ENCODE assay signal across 28 cellular contexts in the genomic region with DNA sequence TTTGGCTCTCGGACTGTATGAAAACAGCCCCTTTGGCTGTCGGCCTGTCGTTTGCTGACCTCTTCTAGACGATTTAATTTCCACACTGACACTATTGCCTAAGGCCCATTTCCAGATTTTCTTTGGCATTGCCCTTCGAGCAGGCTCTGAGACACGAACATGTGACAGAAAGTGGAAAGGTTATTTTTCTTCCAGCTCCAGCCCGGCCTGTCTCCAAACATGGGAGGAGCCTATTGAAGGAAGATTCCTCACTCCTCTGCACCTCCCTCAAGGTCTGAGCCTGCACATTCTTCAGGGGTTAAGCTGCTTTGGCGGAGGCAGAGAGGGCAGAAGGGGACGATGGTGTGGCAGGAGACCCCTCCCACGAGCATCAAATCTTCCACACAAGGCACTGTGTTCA.
DNase-seq lines count a peak whose midpoint lies in the region; ATAC-seq and TF ChIP-seq lines count a peak whose summit lies in the region.
"Had no signal": no experiment of that assay in that cellular context is flagged by ENCODE, and none has a peak within 500 bp of the region (broad histone marks: within the 10 kb centered on the region; RNA-seq: fewer than 3 reads in every experiment).

No MANE protein-coding gene starts in this region.

- BruUV-seq in HCT116 (replicated peaks; lab: Mats Ljungman, UMichigan) (no TSS peak), Caco-2 (replicated peaks; lab: Mats Ljungman, UMichigan) (no TSS peak)

- H3K36me3 ChIP-seq in HCT116 (ENCODE audit: control insufficient read depth in 1 of 2, insufficient read depth in 2 of 2, low read length in 2 of 2) (no peaks in the 10 kb centered on the region), hepatocyte (replicated peaks; ENCODE audit: insufficient read depth, low read depth) (no peaks in the 10 kb centered on the region), sigmoid colon (no peaks in the 10 kb centered on the region), Caco-2 (ENCODE audit: control insufficient read depth, insufficient read depth, low read length) (no peaks in the 10 kb centered on the region), breast epithelium (no peaks in the 10 kb centered on the region)
- H3K36me3 ChIP-seq: BE2C, tibial artery had no signal

- H3K9me2 ChIP-seq in HCT116 (ENCODE audit: insufficient read depth) (no peaks in the 10 kb centered on the region), hepatocyte (replicated peaks; ENCODE audit: insufficient read depth) (no peaks in the 10 kb centered on the region)
- H3K9me2 ChIP-seq: SK-N-SH had no signal

- peak overlapping the region; percentile 82 for H2AFZ ChIP-seq in HCT116 (ENCODE audit: low read depth, low read length, poor library complexity, severe bottlenecking)
- H2AFZ ChIP-seq in hepatocyte = no peak overlapping the region

- RAD21 ChIA-PET in HCT116 (lab: Charles Lee; ENCODE audit: low non-redundant PET in 1 of 2, low total read pairs in 2 of 2, uncharacterized antibody in 2 of 2, unreplicated experiment in 2 of 2) = no interaction called here

- peaks cover 11 to 18% of the 10 kb centered on the region in 2 experiments for H3K4me1 ChIP-seq in HCT116 (ENCODE audit: control insufficient read depth in 1 of 2, insufficient read depth in 2 of 2, low read length in 2 of 2)
- H3K4me1 ChIP-seq in hepatocyte (ENCODE audit: insufficient read depth) = no peaks in the 10 kb centered on the region
- H3K4me1 ChIP-seq in sigmoid colon = peaks cover 0 to 54% (median 53%) of the 10 kb centered on the region in 4 donors
- no peaks in the 10 kb centered on the region for H3K4me1 ChIP-seq in Caco-2
- H3K4me1 ChIP-seq in breast epithelium = no peaks in the 10 kb centered on the region
- H3K4me1 ChIP-seq: BE2C, foreskin keratinocyte, tibial artery had no signal

- ATAC-seq in HCT116 = peak; percentile 64
- ATAC-seq: activated CD4-positive, alpha-beta T cell treated with anti-CD3 and anti-CD28 coated beads for 36 hours; activated CD8-positive, alpha-beta T cell treated with anti-CD3 and anti-CD28 coated beads, Interleukin-2, amount 10 ng/mL, durations not matched to agents 7 days and 5 days; foreskin keratinocyte; left lobe of liver; stimulated activated naive CD8-positive, alpha-beta T cell treated with anti-CD3 and anti-CD28 coated beads, Interleukin-15, amount 100 ng/mL, for 72 hours had no signal

- H3K4me2 ChIP-seq in HCT116 (ENCODE audit: low read length) = peak overlapping the region; percentile 50
- no peak overlapping the region for H3K4me2 ChIP-seq in hepatocyte
- H3K4me2 ChIP-seq: SK-N-SH had no signal

- no peaks in the 10 kb centered on the region for H3K36me3 Mint-ChIP-seq in Caco-2 (ENCODE audit: insufficient read depth, unreplicated experiment)
- H3K36me3 Mint-ChIP-seq: activated naive CD8-positive, alpha-beta T cell treated with anti-CD3 and anti-CD28 coated beads, Interleukin-2, amount 10 ng/mL, durations not matched to agents 7 days and 5 days; immature natural killer cell had no signal

- no peaks in the 10 kb centered on the region for H3K9me3 Mint-ChIP-seq in Caco-2 (ENCODE audit: unreplicated experiment)
- H3K9me3 Mint-ChIP-seq: stimulated activated naive CD8-positive, alpha-beta T cell treated with anti-CD3 and anti-CD28 coated beads, Interleukin-15, amount 100 ng/mL, for 72 hours; T-helper 1 cell treated with Interleukin-12 subunit alpha and Interleukin-12 subunit beta and Interleukin-4 antibody, amounts not matched to agents 30 μg/mL and 1 μg/mL, for 36 hours had no signal

- no peaks in the 10 kb centered on the region for H3K4me1 Mint-ChIP-seq in Caco-2 (ENCODE audit: low read depth, unreplicated experiment)
- H3K4me1 Mint-ChIP-seq: activated CD4-positive, alpha-beta T cell treated with anti-CD3 and anti-CD28 coated beads for 36 hours; activated naive CD8-positive, alpha-beta T cell treated with anti-CD3 and anti-CD28 coated beads, Interleukin-2, amount 10 ng/mL, durations not matched to agents 7 days and 5 days; immature natural killer cell; stimulated activated naive CD8-positive, alpha-beta T cell treated with anti-CD3 and anti-CD28 coated beads, Interleukin-15, amount 100 ng/mL, for 72 hours had no signal

- TF ChIP-seq RAD21 in HCT116 (IDR thresholded peaks at IDR 0.05; ENCODE audit: low read depth) = no peak

- H4K20me1 ChIP-seq in HCT116 (ENCODE audit: insufficient read depth) (no peaks in the 10 kb centered on the region), hepatocyte (ENCODE audit: insufficient read depth, poor library complexity, severe bottlenecking) (no peaks in the 10 kb centered on the region)

- TF ChIP-seq CTCF in HCT116 (IDR thresholded peaks at IDR 0.05 in 2 of 3, conservative IDR thresholded peaks at IDR 0.05 in 1 of 3; ENCODE audit: borderline replicate concordance in 1 of 3, insufficient read depth in 1 of 3, low read depth in 2 of 3, low read length in 2 of 3) (no peak), choroid plexus epithelial cell (conservative IDR thresholded peaks at IDR 0.05; ENCODE audit: low read depth, low read length) (no peak), hepatocyte (IDR thresholded peaks at IDR 0.05; ENCODE audit: poor library complexity) (no peak), sigmoid colon (IDR thresholded peaks at IDR 0.05) (no peak), Caco-2 (IDR thresholded peaks at IDR 0.05; ENCODE audit: insufficient read depth in 1 of 2, low read depth in 1 of 2, low read length in 1 of 2, severe bottlenecking in 1 of 2, unreplicated experiment in 1 of 2) (no peak), coronary artery (IDR thresholded peaks at IDR 0.05) (no peak), breast epithelium (IDR thresholded peaks at IDR 0.05) (no peak)

- DNase-seq in HCT116 (ENCODE audit: low read depth, low spot score) = no peak
- DNase-seq in choroid plexus epithelial cell (ENCODE audit: low read depth) = peak; percentile 40
- peak; percentile 44 for DNase-seq in hepatocyte (ENCODE audit: low spot score)
- DNase-seq in sigmoid colon = peak; percentile 84
- DNase-seq in Caco-2 = no peak
- DNase-seq in coronary artery (ENCODE audit: low spot score) = no peak
- no peak for DNase-seq in NCI-H2171 treated with DMSO at 0.1 percent for 48 hours (lab: John Stamatoyannopoulos, UW)
- DNase-seq in breast epithelium (ENCODE audit: low spot score in 2 of 2) = no peak
- DNase-seq: activated CD4-positive, alpha-beta T cell treated with anti-CD3 and anti-CD28 coated beads for 36 hours; activated CD8-positive, alpha-beta T cell treated with anti-CD3 and anti-CD28 coated beads, Interleukin-2, amount 10 ng/mL, durations not matched to agents 7 days and 5 days; activated effector memory CD4-positive, alpha-beta T cell treated with anti-CD3 and anti-CD28 coated beads, Interleukin-2, amount 50 U/mL, for 16 hours; activated naive CD8-positive, alpha-beta T cell treated with anti-CD3 and anti-CD28 coated beads, Interleukin-2, amount 10 ng/mL, durations not matched to agents 7 days and 5 days; BE2C; dorsolateral prefrontal cortex; foreskin keratinocyte; immature natural killer cell; NCI-H1105 treated with DMSO at 0.1 percent for 48 hours; NCI-H2029 treated with DMSO at 0.1 percent for 48 hours; NCI-H345; NCI-H748 treated with DMSO at 0.1 percent for 48 hours; occipital lobe; OCI-M1; SK-N-SH; stimulated activated naive CD8-positive, alpha-beta T cell treated with anti-CD3 and anti-CD28 coated beads, Interleukin-15, amount 100 ng/mL, for 72 hours; tibial artery had no signal

- peaks cover 6% of the 10 kb centered on the region for H3K27me3 Mint-ChIP-seq in Caco-2 (ENCODE audit: insufficient read depth, unreplicated experiment)
- H3K27me3 Mint-ChIP-seq: activated CD4-positive, alpha-beta T cell treated with anti-CD3 and anti-CD28 coated beads for 36 hours; stimulated activated naive CD8-positive, alpha-beta T cell treated with anti-CD3 and anti-CD28 coated beads, Interleukin-15, amount 100 ng/mL, for 72 hours had no signal

- peak in 1 of 4 donors; percentile 13 for TF ChIP-seq EP300 in sigmoid colon (IDR thresholded peaks at IDR 0.05)

- H3K27ac ChIP-seq in HCT116 (ENCODE audit: low read depth, low read length) (peak overlapping the region; percentile 56; the same call in 1 of the 2 replicates), hepatocyte (peak overlapping the region; percentile 47), sigmoid colon (peak overlapping the region; percentile 75 to 91 (median 87)), coronary artery (no peak overlapping the region), breast epithelium (no peak overlapping the region)
- H3K27ac ChIP-seq: dorsolateral prefrontal cortex, foreskin keratinocyte, skin epidermis, tibial artery had no signal

- CTCF ChIA-PET in HCT116 (lab: Charles Lee) = no interaction called here
- CTCF ChIA-PET in Caco-2 (lab: Charles Lee) = no interaction called here

- POLR2A ChIA-PET in HCT116 (lab: Charles Lee) (interaction anchor here (0.7 kb wide), 1 partner anchor 29 kb away, joined by 3 read pairs; no protein-coding TSS in a partner anchor), Caco-2 (lab: Charles Lee) (no interaction called here)

- H3K4me3 Mint-ChIP-seq in Caco-2 (ENCODE audit: unreplicated experiment) = no peak overlapping the region
- H3K4me3 Mint-ChIP-seq: activated CD4-positive, alpha-beta T cell treated with anti-CD3 and anti-CD28 coated beads for 36 hours; activated CD8-positive, alpha-beta T cell treated with anti-CD3 and anti-CD28 coated beads, Interleukin-2, amount 10 ng/mL, durations not matched to agents 7 days and 5 days; activated naive CD8-positive, alpha-beta T cell treated with anti-CD3 and anti-CD28 coated beads, Interleukin-2, amount 10 ng/mL, durations not matched to agents 7 days and 5 days; immature natural killer cell; stimulated activated naive CD8-positive, alpha-beta T cell treated with anti-CD3 and anti-CD28 coated beads, Interleukin-15, amount 100 ng/mL, for 72 hours; T-helper 1 cell treated with Interleukin-12 subunit alpha and Interleukin-12 subunit beta and Interleukin-4 antibody, amounts not matched to agents 30 μg/mL and 1 μg/mL, for 36 hours had no signal

- peak overlapping the region; percentile 30; the same call in 1 of the 2 replicates for H3K9ac ChIP-seq in HCT116 (ENCODE audit: low read length)
- H3K9ac ChIP-seq: SK-N-SH had no signal

- intact Hi-C loops in HCT116 (cut with micrococcal nuclease) (no loop called here), sigmoid colon (cut with DNase I) (no loop called here), Caco-2 (cut with micrococcal nuclease; ENCODE audit: unreplicated experiment) (no loop called here), breast epithelium (cut with DNase I; ENCODE audit: low total_unique reads) (no loop called here)

- 41% methylated on average over 10 of the region's 10 CpGs for WGBS in hepatocyte (ENCODE audit: low lambda C conversion rate, missing lambda C conversion rate)
- 48 to 56% methylated on average over 10 of the region's 10 CpGs for WGBS in sigmoid colon, 2 donors

- no peak overlapping the region for H3K27ac Mint-ChIP-seq in Caco-2 (ENCODE audit: unreplicated experiment)
- H3K27ac Mint-ChIP-seq: activated CD4-positive, alpha-beta T cell treated with anti-CD3 and anti-CD28 coated beads for 36 hours; activated CD8-positive, alpha-beta T cell treated with anti-CD3 and anti-CD28 coated beads, Interleukin-2, amount 10 ng/mL, durations not matched to agents 7 days and 5 days; activated naive CD8-positive, alpha-beta T cell treated with anti-CD3 and anti-CD28 coated beads, Interleukin-2, amount 10 ng/mL, durations not matched to agents 7 days and 5 days; immature natural killer cell; T-helper 1 cell treated with Interleukin-12 subunit alpha and Interleukin-12 subunit beta and Interleukin-4 antibody, amounts not matched to agents 30 μg/mL and 1 μg/mL, for 36 hours had no signal

- TF ChIP-seq POLR2A in HCT116 (IDR thresholded peaks at IDR 0.05; ENCODE audit: borderline replicate concordance, extremely low read depth, insufficient read depth, insufficient read length) (no peak), sigmoid colon (IDR thresholded peaks at IDR 0.05) (no peak), breast epithelium (IDR thresholded peaks at IDR 0.05) (no peak)

- H3K27me3 ChIP-seq in HCT116 (ENCODE audit: insufficient read depth, low read length) (no peaks in the 10 kb centered on the region), hepatocyte (no peaks in the 10 kb centered on the region), sigmoid colon (no peaks in the 10 kb centered on the region), Caco-2 (replicated peaks; ENCODE audit: control insufficient read depth, insufficient read depth, low read length) (no peaks in the 10 kb centered on the region), breast epithelium (peaks cover 0 to 15% of the 10 kb centered on the region in 2 donors)
- H3K27me3 ChIP-seq: BE2C, foreskin keratinocyte had no signal

- no peaks in the 10 kb centered on the region for H3K9me3 ChIP-seq in HCT116 (ENCODE audit: control insufficient read depth in 1 of 2, insufficient read depth in 1 of 2, low read depth in 1 of 2, low read length in 2 of 2)
- no peaks in the 10 kb centered on the region for H3K9me3 ChIP-seq in hepatocyte (ENCODE audit: low read depth)
- H3K9me3 ChIP-seq in sigmoid colon = peaks cover 0 to 4% (median 0%) of the 10 kb centered on the region in 4 donors
- 0 out of 2 replicates have a peak, but pooled peaks cover 3% of the 10 kb centered on the region for H3K9me3 ChIP-seq in Caco-2
- peaks cover 8 to 26% of the 10 kb centered on the region in 2 donors for H3K9me3 ChIP-seq in breast epithelium
- H3K9me3 ChIP-seq: SK-N-SH had no signal

- peak overlapping the region in 1 of 2 experiments; percentile 12; a peak in 1 of 4 replicates for H3K4me3 ChIP-seq in HCT116 (replicated peaks in 1 of 2; ENCODE audit: low read depth in 1 of 2, low read length in 2 of 2)
- no peak overlapping the region for H3K4me3 ChIP-seq in choroid plexus epithelial cell (ENCODE audit: low read depth, low read length)
- H3K4me3 ChIP-seq in hepatocyte = no peak overlapping the region
- H3K4me3 ChIP-seq in sigmoid colon = no peak overlapping the region
- H3K4me3 ChIP-seq in Caco-2 (ENCODE audit: low read depth, low read length) = no peak overlapping the region
- H3K4me3 ChIP-seq in coronary artery = no peak overlapping the region
- no peak overlapping the region for H3K4me3 ChIP-seq in breast epithelium
- H3K4me3 ChIP-seq: dorsolateral prefrontal cortex, skin epidermis, tibial artery had no signal

- H3K79me2 ChIP-seq in HCT116 (ENCODE audit: insufficient read depth, low read length) = no peaks in the 10 kb centered on the region
- no peaks in the 10 kb centered on the region for H3K79me2 ChIP-seq in hepatocyte

Comparison
In these comparisons a context has a peak if more than half of its experiments do, and no peak if none do; other contexts are left out.
1. DNase-seq: peak in choroid plexus epithelial cell (single experiment), hepatocyte (single experiment) and sigmoid colon (single experiment); none in HCT116 (single experiment), Caco-2 (0 of 2), coronary artery (single experiment), NCI-H2171 treated with DMSO at 0.1 percent for 48 hours (single experiment) and breast epithelium (0 of 2).
2. H3K27ac ChIP-seq: peak in HCT116 (single experiment), hepatocyte (single experiment) and sigmoid colon (4 of 4); none in coronary artery (0 of 2) and breast epithelium (0 of 2).